In genomic region chr21:25582164-25582563, GRCh38 we compare ENCODE assay signal across 19 cellular contexts. TPM values are rescaled to one million over a fixed set of nuclear protein-coding genes. Genes with fewer than 3 reads are reported as not detected.
A peak's percentile ranks its signal among the peaks of the same experiment; 100 is the strongest.
DNase-seq lines count a peak whose midpoint lies in the region; ATAC-seq, FAIRE-seq and TF ChIP-seq lines count a peak whose summit lies in the region.
"Had no signal": no experiment of that assay in that cellular context is flagged by ENCODE, and none has a peak within 500 bp of the region (broad histone marks: within the 10 kb centered on the region; RNA-seq: fewer than 3 reads in every experiment).

No MANE protein-coding gene starts in this region.

- TF ChIP-seq POLR2A in GM12892 (IDR thresholded peaks at IDR 0.05; ENCODE audit: low read depth, low read length) (peak; percentile 76; the same call in 1 of the 2 replicates), GM12878 (IDR thresholded peaks at IDR 0.05; ENCODE audit: low read depth, low read length) (peak; percentile 42; the same call in 1 of the 2 replicates)

- H3K27me3 Mint-ChIP-seq in activated T-cell treated with anti-CD3 and anti-CD28 coated beads, Interleukin-2, amount 50 U/mL, for 72 hours (ENCODE audit: low read depth) = no peaks in the 10 kb centered on the region
- no peaks in the 10 kb centered on the region for H3K27me3 Mint-ChIP-seq in activated T-cell treated with anti-CD3 and anti-CD28 coated beads, Interleukin-2, amount 50 U/mL, for 4 hours (ENCODE audit: low read depth)
- no peaks in the 10 kb centered on the region for H3K27me3 Mint-ChIP-seq in stimulated activated memory B cell treated with anti-CD40 and anti-IgM and Interleukin-4, amounts not matched to agents 10 μg/mL and 1 μg/mL and 100 μg/mL, for 72 hours
- H3K27me3 Mint-ChIP-seq: CD4-positive, alpha-beta memory T cell had no signal

- DNase-seq in activated T-cell treated with anti-CD3 and anti-CD28 coated beads, Interleukin-2, amount 50 U/mL, for 72 hours = no peak
- no peak for DNase-seq in activated T-cell treated with anti-CD3 and anti-CD28 coated beads, Interleukin-2, amount 50 U/mL, for 4 hours
- DNase-seq in GM12892 (ENCODE audit: insufficient read length) (no peak), GM12878 (ENCODE audit: low read depth, low spot score) (no peak), upper lobe of right lung (no peak), Ammon's horn (ENCODE audit: low spot score) (no peak)
- DNase-seq: BE2C; Calu3; CD4-positive, alpha-beta memory T cell; EL; H7; HFFc6; KBM-7; MV-4-11; NCI-H1694 treated with DMSO at 0.1 percent for 48 hours; NK-92 treated with Interleukin-12 subunit alpha and Interleukin-12 subunit beta, amount 100 ng/mL, for 24 hours; Peyer's patch had no signal

- H3K4me3 ChIP-seq in GM12878 = no peak overlapping the region
- no peak overlapping the region for H3K4me3 ChIP-seq in upper lobe of right lung
- H3K4me3 ChIP-seq: Peyer's patch had no signal

- H3K36me3 ChIP-seq in GM12878 (ENCODE audit: control insufficient read depth in 2 of 2, insufficient read depth in 2 of 2, low read length in 1 of 2) (peaks cover 0 to 14% of the 10 kb centered on the region in 2 experiments; a peak in 3 of 4 replicates), upper lobe of right lung (peaks cover 19% of the 10 kb centered on the region)

- H3K36me3 Mint-ChIP-seq in activated T-cell treated with anti-CD3 and anti-CD28 coated beads, Interleukin-2, amount 50 U/mL, for 72 hours (ENCODE audit: insufficient read depth in 2 of 2) = peaks cover 8 to 26% of the 10 kb centered on the region in 2 donors
- H3K36me3 Mint-ChIP-seq in activated T-cell treated with anti-CD3 and anti-CD28 coated beads, Interleukin-2, amount 50 U/mL, for 4 hours (ENCODE audit: insufficient read depth) = peaks cover 27% of the 10 kb centered on the region
- H3K36me3 Mint-ChIP-seq in stimulated activated memory B cell treated with anti-CD40 and anti-IgM and Interleukin-4, amounts not matched to agents 10 μg/mL and 1 μg/mL and 100 μg/mL, for 72 hours = peaks cover 55% of the 10 kb centered on the region

- no peaks in the 10 kb centered on the region; the same call in 1 of the 2 replicates for H3K4me1 ChIP-seq in GM12878 (ENCODE audit: control insufficient read depth, insufficient read depth, low read length)
- H3K4me1 ChIP-seq in upper lobe of right lung = no peaks in the 10 kb centered on the region
- H3K4me1 ChIP-seq: BE2C, Peyer's patch had no signal

- CTCF ChIA-PET in GM12878 (lab: Yijun Ruan, JAX) = no interaction called here

- in situ Hi-C loops in GM12878 (cut with MboI) = no loop called here

- H3K27me3 ChIP-seq in GM12878 (replicated peaks in 1 of 2; ENCODE audit: control insufficient read depth in 2 of 2, insufficient read depth in 2 of 2, low read length in 1 of 2) (no peaks in the 10 kb centered on the region), upper lobe of right lung (no peaks in the 10 kb centered on the region)
- H3K27me3 ChIP-seq: BE2C, Peyer's patch had no signal

- H3K9me3 ChIP-seq in GM12878 (replicated peaks; ENCODE audit: control insufficient read depth, insufficient read depth, low read length) (no peaks in the 10 kb centered on the region), upper lobe of right lung (no peaks in the 10 kb centered on the region)
- H3K9me3 ChIP-seq: BE2C, Peyer's patch had no signal

- no peak for TF ChIP-seq EP300 in GM12878 (IDR thresholded peaks at IDR 0.05; ENCODE audit: borderline replicate concordance in 1 of 2, control insufficient read depth in 1 of 2, low read depth in 2 of 2, low read length in 2 of 2)

- no peak overlapping the region for H2AFZ ChIP-seq in GM12878 (ENCODE audit: control insufficient read depth, low read depth, low read length)

- POLR2A ChIA-PET in GM12878 (lab: Charles Lee) = interaction anchor here (0.6 kb wide), 1 partner anchor 83 kb away, joined by 3 read pairs; no protein-coding TSS in a partner anchor

- no peak for ATAC-seq in activated T-cell treated with anti-CD3 and anti-CD28 coated beads, Interleukin-2, amount 50 U/mL, for 72 hours (replicated peaks in 1 of 2)
- no peak for ATAC-seq in activated T-cell treated with anti-CD3 and anti-CD28 coated beads, Interleukin-2, amount 50 U/mL, for 4 hours
- no peak for ATAC-seq in GM12878
- ATAC-seq in stimulated activated memory B cell treated with anti-CD40 and anti-IgM and Interleukin-4, amounts not matched to agents 10 μg/mL and 1 μg/mL and 100 μg/mL, for 72 hours = no peak
- no peak for ATAC-seq in upper lobe of right lung
- ATAC-seq: HepG2 had no signal

- SMC1A ChIA-PET in GM12878 (lab: Charles Lee; ENCODE audit: uncharacterized antibody, unreplicated experiment) = interaction anchor here (1.1 kb wide), 1 partner anchor 10 kb away, joined by 4 read pairs; no protein-coding TSS in a partner anchor

- no peak overlapping the region for H3K9ac ChIP-seq in GM12878 (ENCODE audit: control insufficient read depth, insufficient read depth, low read length)

- no peak overlapping the region for H3K27ac ChIP-seq in GM12878 (ENCODE audit: control insufficient read depth, insufficient read depth)
- no peak overlapping the region for H3K27ac ChIP-seq in upper lobe of right lung
- H3K27ac ChIP-seq: Peyer's patch had no signal

- TF ChIP-seq RAD21 in GM12878 (IDR thresholded peaks at IDR 0.05; ENCODE audit: insufficient read depth, low read depth, low read length) = no peak

- 95% methylated on average over 3 of the region's 3 CpGs for WGBS in GM12878 (ENCODE audit: insufficient coverage, insufficient replicate concordance, low lambda C conversion rate, missing lambda C conversion rate)

- H3K9me3 Mint-ChIP-seq in activated T-cell treated with anti-CD3 and anti-CD28 coated beads, Interleukin-2, amount 50 U/mL, for 72 hours = peaks cover 0 to 1% of the 10 kb centered on the region in 2 donors
- no peaks in the 10 kb centered on the region for H3K9me3 Mint-ChIP-seq in activated T-cell treated with anti-CD3 and anti-CD28 coated beads, Interleukin-2, amount 50 U/mL, for 4 hours
- H3K9me3 Mint-ChIP-seq in stimulated activated memory B cell treated with anti-CD40 and anti-IgM and Interleukin-4, amounts not matched to agents 10 μg/mL and 1 μg/mL and 100 μg/mL, for 72 hours = no peaks in the 10 kb centered on the region
- H3K9me3 Mint-ChIP-seq: CD4-positive, alpha-beta memory T cell; HFFc6 had no signal

- peak overlapping the region; percentile 75 for H3K27ac Mint-ChIP-seq in activated T-cell treated with anti-CD3 and anti-CD28 coated beads, Interleukin-2, amount 50 U/mL, for 72 hours
- peak overlapping the region; percentile 65 for H3K27ac Mint-ChIP-seq in stimulated activated memory B cell treated with anti-CD40 and anti-IgM and Interleukin-4, amounts not matched to agents 10 μg/mL and 1 μg/mL and 100 μg/mL, for 72 hours
- H3K27ac Mint-ChIP-seq: HFFc6 had no signal

- RAD21 ChIA-PET in GM12878 (lab: Charles Lee; ENCODE audit: unreplicated experiment) = no interaction called here

- FAIRE-seq in GM12892 (lab: Jason Lieb, UNC) = no peak
- no peak for FAIRE-seq in GM12878 (lab: Jason Lieb, UNC)
- FAIRE-seq: HepG2 had no signal

- H3K4me1 Mint-ChIP-seq in activated T-cell treated with anti-CD3 and anti-CD28 coated beads, Interleukin-2, amount 50 U/mL, for 72 hours (ENCODE audit: low read depth) = peaks cover 23% of the 10 kb centered on the region
- H3K4me1 Mint-ChIP-seq in activated T-cell treated with anti-CD3 and anti-CD28 coated beads, Interleukin-2, amount 50 U/mL, for 4 hours (ENCODE audit: low read depth) = peaks cover 37% of the 10 kb centered on the region
- peaks cover 48% of the 10 kb centered on the region for H3K4me1 Mint-ChIP-seq in stimulated activated memory B cell treated with anti-CD40 and anti-IgM and Interleukin-4, amounts not matched to agents 10 μg/mL and 1 μg/mL and 100 μg/mL, for 72 hours

- intact Hi-C loops in GM12878 (cut with micrococcal nuclease; ENCODE audit: unreplicated experiment) = no loop called here
- intact Hi-C loops in upper lobe of right lung (cut with DNase I) = no loop called here

- TF ChIP-seq CTCF in GM12878 (IDR thresholded peaks at IDR 0.05 in 2 of 3, conservative IDR thresholded peaks at IDR 0.05 in 1 of 3; ENCODE audit: control insufficient read depth in 2 of 3, extremely low read depth in 1 of 3, insufficient read depth in 1 of 3, low read depth in 3 of 3, low read length in 3 of 3) = no peak
- no peak for TF ChIP-seq CTCF in upper lobe of right lung (IDR thresholded peaks at IDR 0.05)

- H3K79me2 ChIP-seq in GM12878 (ENCODE audit: control insufficient read depth, insufficient read depth, low read length) = no peaks in the 10 kb centered on the region; the same call in 1 of the 2 replicates

- no peak overlapping the region for H3K4me2 ChIP-seq in GM12878 (ENCODE audit: control insufficient read depth, insufficient read depth)

- peak overlapping the region in 1 of 2 donors; percentile 21 for H3K4me3 Mint-ChIP-seq in activated T-cell treated with anti-CD3 and anti-CD28 coated beads, Interleukin-2, amount 50 U/mL, for 72 hours
- H3K4me3 Mint-ChIP-seq in activated T-cell treated with anti-CD3 and anti-CD28 coated beads, Interleukin-2, amount 50 U/mL, for 4 hours = no peak overlapping the region
- H3K4me3 Mint-ChIP-seq in stimulated activated memory B cell treated with anti-CD40 and anti-IgM and Interleukin-4, amounts not matched to agents 10 μg/mL and 1 μg/mL and 100 μg/mL, for 72 hours = no peak overlapping the region
- H3K4me3 Mint-ChIP-seq: CD4-positive, alpha-beta memory T cell; HFFc6 had no signal

- BruUV-seq in GM12878 (replicated peaks; lab: Mats Ljungman, UMichigan) = TSS peak; percentile 7

- H4K20me1 ChIP-seq in GM12878 (ENCODE audit: control insufficient read depth, insufficient read depth) = no peaks in the 10 kb centered on the region

RNA-seq across cellular contexts. Expression of gene MRPL39, which starts 25.1 kb away (rescaled TPM):
- total RNA-seq in activated T-cell treated with anti-CD3 and anti-CD28 coated beads, Interleukin-2, amount 50 U/mL, for 72 hours = 10 to 100 TPM; 42.8 to 50.9 TPM
- 10 to 100 TPM; 75.2 to 80.0 (median 75.6) TPM for total RNA-seq in activated T-cell treated with anti-CD3 and anti-CD28 coated beads, Interleukin-2, amount 50 U/mL, for 4 hours
- 85.2 TPM for polyA plus RNA-seq in GM12892 (2012; ENCODE audit: missing spikeins)
- total RNA-seq in GM12878 (2013; cell fraction: nucleolus; rRNA removed) = 26.3 and 28.9 TPM in 2 replicates
- 80.5 and 100 TPM in 2 replicates for total RNA-seq in GM12878 (2014; rRNA removed)
- total RNA-seq in GM12878 (2014; rRNA removed; fragmentation: Illumina TruSeq; extraction: Trizol) = 109 and 118 TPM in 2 replicates
- total RNA-seq in GM12878 (2021) = 68.8 and 71.4 TPM in 2 replicates
- 44.2 TPM for polyA plus RNA-seq in GM12878 (2011; ENCODE audit: low read depth)
- polyA plus RNA-seq in GM12878 (2011; rRNA removed) = 111 and 168 TPM in 2 replicates
- polyA plus RNA-seq in GM12878 (2011; cell fraction: cytosol; rRNA removed) = 37.9 and 47.8 TPM in 2 replicates
- 35.7 and 43.6 TPM in 2 replicates for polyA plus RNA-seq in GM12878 (2011; cell fraction: nucleus; rRNA removed)
- polyA plus RNA-seq in GM12878 (2012) = 60.8 and 75.2 TPM in 2 replicates
- polyA plus RNA-seq in GM12878 (2014; fragmentation: Illumina TruSeq; extraction: Trizol) = 109 and 120 TPM in 2 replicates
- polyA plus RNA-seq in GM12878 (2014; fragmentation: Nextera tagmentation; extraction: Ambion mirVana) = 100 to 1,000 TPM; 220 to 292 TPM
- polyA plus RNA-seq in GM12878 (2014; rRNA removed) = 95.4 and 122 TPM in 2 replicates
- 100 to 1,000 TPM; 221 to 230 TPM for polyA plus RNA-seq in GM12878 (2016; fragmentation: Nextera tagmentation; extraction: Ambion mirVana)
- 33.3 and 48.9 TPM in 2 replicates for polyA minus RNA-seq in GM12878 (2011; rRNA and poly(A)+ RNA removed)
- 16.8 and 20.9 TPM in 2 replicates for polyA minus RNA-seq in GM12878 (2011; cell fraction: cytosol; rRNA and poly(A)+ RNA removed)
- 14.6 and 18.8 TPM in 2 replicates for polyA minus RNA-seq in GM12878 (2011; cell fraction: nucleus; rRNA and poly(A)+ RNA removed)
- total RNA-seq in upper lobe of right lung = 19.9 TPM

RNA-seq across cellular contexts. Expression of gene JAM2, which starts 56.9 kb away (rescaled TPM):
- total RNA-seq in activated T-cell treated with anti-CD3 and anti-CD28 coated beads, Interleukin-2, amount 50 U/mL, for 72 hours = 1 to 10 TPM; 2.0 to 2.7 TPM
- under 1 TPM; 0.13 to 0.46 (median 0.29) TPM for total RNA-seq in activated T-cell treated with anti-CD3 and anti-CD28 coated beads, Interleukin-2, amount 50 U/mL, for 4 hours
- polyA plus RNA-seq in GM12892 (2012; ENCODE audit: missing spikeins) = 10.1 TPM
- 13.6 and 17.2 TPM in 2 replicates for total RNA-seq in GM12878 (2013; cell fraction: nucleolus; rRNA removed)
- total RNA-seq in GM12878 (2014; rRNA removed) (2.7 and 3.9 TPM in 2 replicates), GM12878 (2014; rRNA removed; fragmentation: Illumina TruSeq; extraction: Trizol) (6.4 and 7.1 TPM in 2 replicates), GM12878 (2021) (6.7 and 9.6 TPM in 2 replicates), upper lobe of right lung (38.6 TPM)
- 6.1 TPM for polyA plus RNA-seq in GM12878 (2011; ENCODE audit: low read depth)
- polyA plus RNA-seq in GM12878 (2011; rRNA removed) (30.4 and 45.2 TPM in 2 replicates), GM12878 (2014; fragmentation: Illumina TruSeq; extraction: Trizol) (10.4 and 15.9 TPM in 2 replicates), GM12878 (2014; fragmentation: Nextera tagmentation; extraction: Ambion mirVana) (1 to 10 TPM; 2.1 to 4.3 TPM), GM12878 (2014; rRNA removed) (8.1 and 9.4 TPM in 2 replicates), GM12878 (2016; fragmentation: Nextera tagmentation; extraction: Ambion mirVana) (10 to 100 TPM in 1 of 2 experiments, 1 to 10 TPM in 1; 9.1 to 10.8 TPM)
- 10.1 and 14.5 TPM in 2 replicates for polyA plus RNA-seq in GM12878 (2011; cell fraction: cytosol; rRNA removed)
- polyA plus RNA-seq in GM12878 (2011; cell fraction: nucleus; rRNA removed) = 30.1 and 47.9 TPM in 2 replicates
- 6.8 and 14.9 TPM in 2 replicates for polyA plus RNA-seq in GM12878 (2012)
- polyA minus RNA-seq in GM12878 (2011; rRNA and poly(A)+ RNA removed) = 11.6 and 15.1 TPM in 2 replicates
- 2.8 and 4.4 TPM in 2 replicates for polyA minus RNA-seq in GM12878 (2011; cell fraction: cytosol; rRNA and poly(A)+ RNA removed)
- 10.3 and 16.5 TPM in 2 replicates for polyA minus RNA-seq in GM12878 (2011; cell fraction: nucleus; rRNA and poly(A)+ RNA removed)
- total RNA-seq: Calu3, HepG2 had no signal
